Comparison of ENCODE assay signal across 18 cellular contexts in genomic region chr2:170142502-170142901, GRCh38. TPM values are rescaled to one million over a fixed set of nuclear protein-coding genes. Genes with fewer than 3 reads are reported as not detected.
DNase-seq lines count a peak whose midpoint lies in the region; ATAC-seq and TF ChIP-seq lines count a peak whose summit lies in the region.
"Had no signal": no experiment of that assay in that cellular context is flagged by ENCODE, and none has a peak within 500 bp of the region (broad histone marks: within the 10 kb centered on the region; RNA-seq: fewer than 3 reads in every experiment).

No MANE protein-coding gene starts in this region.

- TF ChIP-seq CTCF in C4-2B (conservative IDR thresholded peaks at IDR 0.05): no peak
- no peak for TF ChIP-seq CTCF in GM10266 (IDR thresholded peaks at IDR 0.05; ENCODE audit: control insufficient read depth, insufficient read depth, low read depth, missing control alignments)

- intact Hi-C loops in posterior vena cava (cut with DNase I): no loop called here

- H3K27ac ChIP-seq in C4-2B: peak overlapping the region; percentile 5; the same call in 1 of the 2 replicates
- H3K27ac ChIP-seq: A549, SK-N-MC had no signal

- DNase-seq in NCI-H2227 (lab: John Stamatoyannopoulos, UW; ENCODE audit: unreplicated experiment) (peak; percentile 46), left kidney (ENCODE audit: low read depth, low spot score) (peak; percentile 26), GM10266 (ENCODE audit: extremely low spot score) (no peak), posterior vena cava (ENCODE audit: low spot score) (no peak), NOMO-1 (lab: John Stamatoyannopoulos, UW; ENCODE audit: unreplicated experiment in 2 of 2) (no peak)
- DNase-seq: AML-193; CD4-positive, CD25-positive, alpha-beta regulatory T cell; IMR-90; NCI-H1105 treated with DMSO at 0.1 percent for 48 hours; NCI-H1694 treated with DMSO at 0.1 percent for 48 hours; NCI-H526 treated with DMSO at 0.1 percent for 48 hours had no signal

- ATAC-seq in SK-N-SH treated with all-trans-retinoic acid at 6 μM for 48 hours (peak; percentile 74), GM21619 (IDR thresholded peaks at IDR 0.05; ENCODE audit: unreplicated experiment) (no peak)
- ATAC-seq: Panc1 had no signal

TF ChIP-seq in SK-N-SH treated with all-trans-retinoic acid at 6 μM for 48 hours, 23 proteins besides CTCF, POLR2A, EP300 and RAD21:
- TF ChIP-seq ZNF8 (CRISPR knock-in tag; IDR thresholded peaks at IDR 0.05) (no peak), SNAI2 (CRISPR knock-in tag; IDR thresholded peaks at IDR 0.05) (no peak), TCF4 (CRISPR knock-in tag; IDR thresholded peaks at IDR 0.05; ENCODE audit: borderline replicate concordance) (no peak), PATZ1 (CRISPR knock-in tag; IDR thresholded peaks at IDR 0.05; ENCODE audit: borderline replicate concordance) (no peak), GLIS3 (CRISPR knock-in tag; IDR thresholded peaks at IDR 0.05) (no peak), BACH2 (CRISPR knock-in tag; IDR thresholded peaks at IDR 0.05; ENCODE audit: borderline replicate concordance) (no peak), ZFP3 (CRISPR knock-in tag; IDR thresholded peaks at IDR 0.05) (no peak), ISL1 (CRISPR knock-in tag; IDR thresholded peaks at IDR 0.05) (no peak), RARB (CRISPR knock-in tag; IDR thresholded peaks at IDR 0.05) (no peak), ZNF70 (CRISPR knock-in tag; IDR thresholded peaks at IDR 0.05) (no peak), ARNTL (CRISPR knock-in tag; IDR thresholded peaks at IDR 0.05; ENCODE audit: borderline replicate concordance, low read depth) (no peak), TOX (CRISPR knock-in tag; IDR thresholded peaks at IDR 0.05; ENCODE audit: borderline replicate concordance) (no peak), CREB5 (CRISPR knock-in tag; IDR thresholded peaks at IDR 0.05; ENCODE audit: low read depth) (no peak), OSR1 (CRISPR knock-in tag; IDR thresholded peaks at IDR 0.05) (no peak), ZNF565 (CRISPR knock-in tag; conservative IDR thresholded peaks at IDR 0.05; ENCODE audit: low read depth) (no peak), TSHZ2 (CRISPR knock-in tag; IDR thresholded peaks at IDR 0.05) (no peak), CSDC2 (CRISPR knock-in tag; IDR thresholded peaks at IDR 0.05) (no peak)

RNA-seq across cellular contexts. Expression of gene MYO3B, which starts 35.4 kb away (rescaled TPM):
- total RNA-seq in posterior vena cava: under 1 TPM in 1 of 2 donors, not detected in 1; 0.05 TPM
- total RNA-seq: CD4-positive, CD25-positive, alpha-beta regulatory T cell; HT-29; IMR-90 had no signal

Comparison
In these comparisons a context has a peak if more than half of its experiments do, and no peak if none do; other contexts are left out.
1. DNase-seq: peak in NCI-H2227 (single experiment) and left kidney (single experiment); none in GM10266 (single experiment), posterior vena cava (single experiment) and NOMO-1 (0 of 2).